ENCODE assay signal across 28 cellular contexts in the genomic region with DNA sequence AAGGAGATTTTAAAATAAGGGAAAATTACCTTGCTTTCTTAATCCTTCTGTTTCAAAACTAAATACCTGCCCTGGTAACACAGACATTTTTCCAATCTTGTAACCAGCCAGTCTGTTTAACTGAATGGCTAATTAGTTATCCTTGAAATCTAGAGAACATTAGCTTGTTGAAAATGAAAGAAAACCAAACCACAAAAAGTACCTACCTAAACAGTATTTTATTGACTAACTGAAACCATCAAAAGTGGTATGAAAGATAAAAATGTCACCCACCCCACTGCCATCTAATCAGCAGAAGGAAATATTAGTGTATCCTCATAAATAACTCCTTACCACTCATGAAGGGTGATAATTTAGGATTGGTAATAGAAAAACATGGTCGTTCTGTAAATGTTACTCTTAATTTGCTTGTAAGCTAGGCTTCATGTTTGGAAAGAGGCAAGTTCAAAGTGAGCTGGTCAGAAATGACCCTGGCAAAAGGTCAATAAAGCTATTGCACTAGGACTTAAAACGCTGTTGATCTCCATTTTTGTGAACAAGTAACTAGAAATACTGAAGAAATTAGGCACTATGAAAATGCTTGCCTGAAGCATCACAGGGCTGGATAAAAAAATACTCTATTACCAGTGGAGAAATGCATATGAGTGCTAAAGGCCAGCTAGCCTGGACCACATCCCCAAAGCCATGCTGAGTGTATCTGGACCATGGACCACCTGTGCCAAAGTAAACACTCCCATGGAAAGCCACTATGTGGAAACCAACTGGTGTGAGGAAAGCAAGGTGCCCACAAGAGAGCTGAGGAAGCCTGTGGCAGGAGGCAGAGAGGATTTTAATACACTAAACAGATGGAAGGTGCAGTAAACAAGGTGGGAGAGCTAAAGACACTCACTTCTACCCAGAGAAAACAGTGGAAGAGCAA. TPM values are rescaled to one million over a fixed set of nuclear protein-coding genes. Genes with fewer than 3 reads are reported as not detected.
DNase-seq lines count a peak whose midpoint lies in the region; ATAC-seq, FAIRE-seq and TF ChIP-seq lines count a peak whose summit lies in the region.
"Had no signal": no experiment of that assay in that cellular context is flagged by ENCODE, and none has a peak within 500 bp of the region (broad histone marks: within the 10 kb centered on the region; RNA-seq: fewer than 3 reads in every experiment).

No MANE protein-coding gene starts in this region.

- POLR2A ChIA-PET in activated CD4-positive, alpha-beta memory T cell treated with anti-CD3 and anti-CD28 coated beads, Interleukin-2, amount 10 ng/mL, durations not matched to agents 7 days and 5 days (lab: Charles Lee): no interaction called here
- POLR2A ChIA-PET in activated CD4-positive, alpha-beta memory T cell treated with anti-CD3 and anti-CD28 coated beads for 36 hours (lab: Charles Lee): no interaction called here

- ATAC-seq in T-helper 17 cell (no peak), lower lobe of right lung (no peak)
- ATAC-seq: left colon had no signal

- peak overlapping the region; percentile 12 for H3K4me3 Mint-ChIP-seq in activated CD4-positive, alpha-beta memory T cell treated with anti-CD3 and anti-CD28 coated beads, Interleukin-2, amount 10 ng/mL, durations not matched to agents 7 days and 5 days
- H3K4me3 Mint-ChIP-seq in activated CD4-positive, alpha-beta memory T cell treated with anti-CD3 and anti-CD28 coated beads for 36 hours: no peak overlapping the region
- peak overlapping the region; percentile 2 for H3K4me3 Mint-ChIP-seq in T-helper 17 cell
- no peak overlapping the region for H3K4me3 Mint-ChIP-seq in nephron
- H3K4me3 Mint-ChIP-seq: naive thymus-derived CD4-positive, alpha-beta T cell; stimulated activated naive CD8-positive, alpha-beta T cell treated with anti-CD3 and anti-CD28 coated beads, Interleukin-15, Interleukin-2, amounts not matched to agents 100 ng/mL and 50 ng/mL, for 24 hours had no signal

- intact Hi-C loops in activated CD4-positive, alpha-beta memory T cell treated with anti-CD3 and anti-CD28 coated beads for 36 hours (cut with micrococcal nuclease): loop anchor here (2.0 kb wide), 1 partner anchor 175 kb away; no protein-coding TSS in a partner anchor
- intact Hi-C loops in lower lobe of right lung (cut with DNase I): no loop called here

- H3K27me3 Mint-ChIP-seq in activated CD4-positive, alpha-beta memory T cell treated with anti-CD3 and anti-CD28 coated beads, Interleukin-2, amount 10 ng/mL, durations not matched to agents 7 days and 5 days: no peaks in the 10 kb centered on the region
- no peaks in the 10 kb centered on the region for H3K27me3 Mint-ChIP-seq in activated CD4-positive, alpha-beta memory T cell treated with anti-CD3 and anti-CD28 coated beads for 36 hours
- H3K27me3 Mint-ChIP-seq in T-helper 17 cell (no peaks in the 10 kb centered on the region), nephron (ENCODE audit: low read depth) (peaks cover 7% of the 10 kb centered on the region)

- H3K27me3 ChIP-seq in lower lobe of right lung (ENCODE audit: low read depth): no peaks in the 10 kb centered on the region
- no peaks in the 10 kb centered on the region for H3K27me3 ChIP-seq in effector memory CD4-positive, alpha-beta T cell (replicated peaks; ENCODE audit: control insufficient read depth, insufficient read depth, low read length, poor library complexity, severe bottlenecking)
- H3K27me3 ChIP-seq: uterus had no signal

- no peaks in the 10 kb centered on the region for H3K4me1 ChIP-seq in lower lobe of right lung
- peaks cover 3% of the 10 kb centered on the region for H3K4me1 ChIP-seq in effector memory CD4-positive, alpha-beta T cell (ENCODE audit: control insufficient read depth, insufficient read depth, low read length, poor library complexity, severe bottlenecking)
- H3K4me1 ChIP-seq: uterus had no signal

- peak; percentile 11 for FAIRE-seq in GM19239 (lab: Jason Lieb, UNC)
- FAIRE-seq: D721Med, TTC549 had no signal

- CTCF ChIA-PET in activated CD4-positive, alpha-beta memory T cell treated with anti-CD3 and anti-CD28 coated beads, Interleukin-2, amount 10 ng/mL, durations not matched to agents 7 days and 5 days (lab: Charles Lee): no interaction called here
- CTCF ChIA-PET in activated CD4-positive, alpha-beta memory T cell treated with anti-CD3 and anti-CD28 coated beads for 36 hours (lab: Charles Lee): interaction anchor here (0.8 to 1.2 kb wide), 3 partner anchors 38 to 176 kb away, joined by 3 read pairs; no protein-coding TSS in a partner anchor

- H3K4me1 Mint-ChIP-seq in activated CD4-positive, alpha-beta memory T cell treated with anti-CD3 and anti-CD28 coated beads, Interleukin-2, amount 10 ng/mL, durations not matched to agents 7 days and 5 days: peaks cover 18% of the 10 kb centered on the region
- peaks cover 4% of the 10 kb centered on the region for H3K4me1 Mint-ChIP-seq in activated CD4-positive, alpha-beta memory T cell treated with anti-CD3 and anti-CD28 coated beads for 36 hours (ENCODE audit: low read depth)
- H3K4me1 Mint-ChIP-seq in T-helper 17 cell (no peaks in the 10 kb centered on the region), nephron (peaks cover 32% of the 10 kb centered on the region)
- H3K4me1 Mint-ChIP-seq: naive thymus-derived CD4-positive, alpha-beta T cell had no signal

- no peaks in the 10 kb centered on the region for H3K9me3 Mint-ChIP-seq in activated CD4-positive, alpha-beta memory T cell treated with anti-CD3 and anti-CD28 coated beads, Interleukin-2, amount 10 ng/mL, durations not matched to agents 7 days and 5 days
- H3K9me3 Mint-ChIP-seq in activated CD4-positive, alpha-beta memory T cell treated with anti-CD3 and anti-CD28 coated beads for 36 hours: no peaks in the 10 kb centered on the region
- H3K9me3 Mint-ChIP-seq in nephron: no peaks in the 10 kb centered on the region
- H3K9me3 Mint-ChIP-seq: stimulated activated naive CD8-positive, alpha-beta T cell treated with anti-CD3 and anti-CD28 coated beads, Interleukin-15, Interleukin-2, amounts not matched to agents 100 ng/mL and 50 ng/mL, for 24 hours had no signal

- TF ChIP-seq CTCF in nephron (IDR thresholded peaks at IDR 0.05; ENCODE audit: unreplicated experiment in 3 of 3) (no peak), lower lobe of right lung (IDR thresholded peaks at IDR 0.05) (no peak)

- peak overlapping the region; percentile 50 for H3K27ac Mint-ChIP-seq in activated CD4-positive, alpha-beta memory T cell treated with anti-CD3 and anti-CD28 coated beads, Interleukin-2, amount 10 ng/mL, durations not matched to agents 7 days and 5 days
- no peak overlapping the region for H3K27ac Mint-ChIP-seq in activated CD4-positive, alpha-beta memory T cell treated with anti-CD3 and anti-CD28 coated beads for 36 hours
- H3K27ac Mint-ChIP-seq in T-helper 17 cell (peak overlapping the region; percentile 29), nephron (peak overlapping the region in 2 of 3 experiments; percentile 11 to 51)
- H3K27ac Mint-ChIP-seq: stimulated activated naive CD8-positive, alpha-beta T cell treated with anti-CD3 and anti-CD28 coated beads, Interleukin-15, Interleukin-2, amounts not matched to agents 100 ng/mL and 50 ng/mL, for 24 hours had no signal

- H3K4me3 ChIP-seq in lower lobe of right lung: no peak overlapping the region
- no peak overlapping the region for H3K4me3 ChIP-seq in effector memory CD4-positive, alpha-beta T cell (ENCODE audit: insufficient read depth, low read depth, low read length, poor library complexity, severe bottlenecking)
- H3K4me3 ChIP-seq: skin epidermis, uterus had no signal

- H3K9me3 ChIP-seq in T-helper 17 cell (ENCODE audit: control insufficient read depth, low read length, poor library complexity, severe bottlenecking) (no peaks in the 10 kb centered on the region), lower lobe of right lung (no peaks in the 10 kb centered on the region)
- H3K9me3 ChIP-seq in effector memory CD4-positive, alpha-beta T cell (ENCODE audit: control insufficient read depth, low read length): no peaks in the 10 kb centered on the region
- H3K9me3 ChIP-seq: uterus had no signal

- H3K36me3 Mint-ChIP-seq in activated CD4-positive, alpha-beta memory T cell treated with anti-CD3 and anti-CD28 coated beads, Interleukin-2, amount 10 ng/mL, durations not matched to agents 7 days and 5 days (ENCODE audit: low read depth): no peaks in the 10 kb centered on the region
- no peaks in the 10 kb centered on the region for H3K36me3 Mint-ChIP-seq in activated CD4-positive, alpha-beta memory T cell treated with anti-CD3 and anti-CD28 coated beads for 36 hours
- H3K36me3 Mint-ChIP-seq in T-helper 17 cell (ENCODE audit: low read depth): no peaks in the 10 kb centered on the region
- H3K36me3 Mint-ChIP-seq in nephron (ENCODE audit: low read depth): peaks cover 8% of the 10 kb centered on the region
- H3K36me3 Mint-ChIP-seq: naive thymus-derived CD4-positive, alpha-beta T cell had no signal

- no peak for DNase-seq in activated CD4-positive, alpha-beta memory T cell treated with anti-CD3 and anti-CD28 coated beads, Interleukin-2, amount 10 ng/mL, durations not matched to agents 7 days and 5 days
- DNase-seq in activated CD4-positive, alpha-beta memory T cell treated with anti-CD3 and anti-CD28 coated beads for 36 hours: no peak
- DNase-seq in GM19239 (ENCODE audit: insufficient read length, low spot score): no peak
- DNase-seq in T-helper 17 cell: no peak
- DNase-seq in lower lobe of right lung: no peak
- no peak for DNase-seq in effector memory CD4-positive, alpha-beta T cell
- DNase-seq in DMS53 treated with DMSO at 0.1 percent for 48 hours (lab: John Stamatoyannopoulos, UW; ENCODE audit: unreplicated experiment): no peak
- DNase-seq: activated CD4-positive, alpha-beta T cell treated with anti-CD3 and anti-CD28 coated beads, Interleukin-2, amount 50 U/mL, for 48 hours; activated CD8-positive, alpha-beta memory T cell treated with anti-CD3 and anti-CD28 coated beads, Interleukin-2, amount 50 U/mL, for 48 hours; activated naive CD4-positive, alpha-beta T cell treated with anti-CD3 and anti-CD28 coated beads, Interleukin-2, amount 50 U/mL, for 16 hours; amniotic stem cell; effector CD4-positive, alpha-beta T cell; IMR-90; left colon; naive thymus-derived CD4-positive, alpha-beta T cell; NCI-H1092; NCI-H1694 treated with DMSO at 0.1 percent for 48 hours; NCI-H2171 treated with DMSO at 0.1 percent for 48 hours; NCI-H526; occipital lobe; T-helper 1 cell; uterus had no signal

- H3K27ac ChIP-seq in lower lobe of right lung: no peak overlapping the region
- H3K27ac ChIP-seq in effector memory CD4-positive, alpha-beta T cell (ENCODE audit: insufficient read depth, low read length, poor library complexity, severe bottlenecking): no peak overlapping the region
- H3K27ac ChIP-seq: epithelial cell of prostate, skin epidermis, uterus had no signal

- no peaks in the 10 kb centered on the region for H3K36me3 ChIP-seq in lower lobe of right lung
- no peaks in the 10 kb centered on the region for H3K36me3 ChIP-seq in effector memory CD4-positive, alpha-beta T cell (ENCODE audit: control insufficient read depth, insufficient read depth, low read length)
- H3K36me3 ChIP-seq: uterus had no signal

RNA-seq across cellular contexts. Expression of gene SEMA5A, which starts 8.4 kb away (rescaled TPM):
- total RNA-seq in activated CD4-positive, alpha-beta memory T cell treated with anti-CD3 and anti-CD28 coated beads, Interleukin-2, amount 10 ng/mL, durations not matched to agents 7 days and 5 days: 1 to 10 TPM; 1.1 to 1.7 TPM
- total RNA-seq in activated CD4-positive, alpha-beta memory T cell treated with anti-CD3 and anti-CD28 coated beads for 36 hours: under 1 TPM; 0.48 to 0.52 TPM
- total RNA-seq in T-helper 17 cell (under 1 TPM; 0.75 to 0.94 TPM), lower lobe of right lung (29.3 TPM)

Comparison
In these comparisons a context has a peak if more than half of its experiments do, and no peak if none do; other contexts are left out.
1. H3K4me3 Mint-ChIP-seq: peak in activated CD4-positive, alpha-beta memory T cell treated with anti-CD3 and anti-CD28 coated beads, Interleukin-2, amount 10 ng/mL, durations not matched to agents 7 days and 5 days (single experiment) and T-helper 17 cell (single experiment); none in activated CD4-positive, alpha-beta memory T cell treated with anti-CD3 and anti-CD28 coated beads for 36 hours (single experiment) and nephron (0 of 3).
2. RNA of gene SEMA5A, which starts 8.4 kb away (total RNA-seq): 29.3 TPM in lower lobe of right lung (single experiment); 1.1 to 1.7 TPM in activated CD4-positive, alpha-beta memory T cell treated with anti-CD3 and anti-CD28 coated beads, Interleukin-2, amount 10 ng/mL, durations not matched to agents 7 days and 5 days, 0.75 to 0.94 TPM in T-helper 17 cell and 0.48 to 0.52 TPM in activated CD4-positive, alpha-beta memory T cell treated with anti-CD3 and anti-CD28 coated beads for 36 hours; every median in the first group is over 10 times any median in the second.